ENCODE assay signal across 1 cellular context in genomic region chr2:84481702-84482101, GRCh38.
TF ChIP-seq lines count a peak whose summit lies in the region.

No MANE protein-coding gene starts in this region.

TF ChIP-seq in HepG2, 621 proteins besides CTCF, POLR2A, EP300 and RAD21:
- no peak for TF ChIP-seq JUND (CRISPR knock-in tag; IDR thresholded peaks at IDR 0.05)
- no peak for TF ChIP-seq ZNF432 (CRISPR knock-in tag; IDR thresholded peaks at IDR 0.05; ENCODE audit: borderline replicate concordance)
- TF ChIP-seq ZNF414 (CRISPR knock-in tag; IDR thresholded peaks at IDR 0.05) = no peak
- TF ChIP-seq MTF2 (CRISPR knock-in tag; IDR thresholded peaks at IDR 0.05; ENCODE audit: borderline replicate concordance) = no peak
- no peak for TF ChIP-seq PREB (CRISPR knock-in tag; IDR thresholded peaks at IDR 0.05)
- no peak for TF ChIP-seq ZNF256 (CRISPR knock-in tag; conservative IDR thresholded peaks at IDR 0.05)
- TF ChIP-seq ZNF274 (CRISPR knock-in tag; IDR thresholded peaks at IDR 0.05) = no peak
- TF ChIP-seq MEIS2 (CRISPR knock-in tag; IDR thresholded peaks at IDR 0.05) = no peak
- TF ChIP-seq ZNF569 (CRISPR knock-in tag; IDR thresholded peaks at IDR 0.05; ENCODE audit: borderline replicate concordance) = no peak
